ENCODE assay signal across 8 cellular contexts in the genomic region with DNA sequence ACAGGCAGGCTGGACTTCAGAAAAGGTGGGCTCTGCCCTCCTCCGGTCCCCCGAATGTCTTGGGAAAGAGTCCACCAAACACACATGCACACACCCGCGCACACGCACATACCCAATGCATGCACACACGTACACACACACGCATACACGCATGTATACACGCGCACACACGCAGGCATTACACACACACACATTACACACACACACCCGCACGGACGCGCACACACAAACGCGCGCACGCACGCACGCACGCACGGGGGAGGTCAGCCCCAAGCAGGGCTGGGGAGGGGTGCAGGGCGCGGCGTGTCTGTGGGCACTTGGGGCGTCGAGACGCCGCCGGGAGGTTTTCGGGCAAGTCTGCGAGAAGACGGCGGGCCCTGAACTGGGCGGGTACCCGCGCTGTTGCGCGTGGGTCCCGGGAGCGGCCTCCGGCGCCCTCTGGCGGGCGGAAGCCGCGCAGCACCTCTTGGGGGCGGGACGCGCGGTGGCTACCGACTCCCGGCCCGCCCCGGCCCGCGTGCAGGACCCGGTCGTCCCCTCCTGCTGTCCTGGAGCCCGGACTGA. TPM values are rescaled to one million over a fixed set of nuclear protein-coding genes. Genes with fewer than 3 reads are reported as not detected.
DNase-seq lines count a peak whose midpoint lies in the region; ATAC-seq and TF ChIP-seq lines count a peak whose summit lies in the region.

No MANE protein-coding gene starts in this region.

- TF ChIP-seq EP300 in esophagus muscularis mucosa (IDR thresholded peaks at IDR 0.05) = no peak

- H3K4me3 ChIP-seq in HFF-Myc (replicated peaks; ENCODE audit: low read depth, low read length) = peak overlapping the region; percentile 57
- peak overlapping the region; percentile 77 for H3K4me3 ChIP-seq in OCI-LY3 (ENCODE audit: low read length)
- peak overlapping the region; percentile 66 to 86 (median 70) for H3K4me3 ChIP-seq in esophagus muscularis mucosa
- peak overlapping the region; percentile 50 to 61 for H3K4me3 ChIP-seq in muscle layer of colon (ENCODE audit: low read depth in 1 of 2, low read length in 2 of 2)

- no peak for ATAC-seq in HG03097 (IDR thresholded peaks at IDR 0.05; ENCODE audit: low FRiP score, unreplicated experiment)

- peak overlapping the region; percentile 58 for H3K4me2 ChIP-seq in OCI-LY3 (ENCODE audit: low read length)

- H3K9me3 Mint-ChIP-seq in activated T-cell treated with anti-CD3 and anti-CD28 coated beads, Interleukin-2, amount 50 U/mL, for 24 hours = no peaks in the 10 kb centered on the region

- no peak overlapping the region for H3K27ac ChIP-seq in OCI-LY3 (ENCODE audit: low read length)
- H3K27ac ChIP-seq in esophagus muscularis mucosa (replicated peaks in 1 of 4) = peak overlapping the region in 3 of 4 donors; percentile 44 to 69 (median 64)
- no peak overlapping the region for H3K27ac ChIP-seq in muscle layer of colon (ENCODE audit: low read depth, low read length)

- H3K27me3 ChIP-seq in OCI-LY3 (ENCODE audit: low read depth, low read length) = no peaks in the 10 kb centered on the region
- peaks cover 0 to 85% (median 5%) of the 10 kb centered on the region in 4 donors for H3K27me3 ChIP-seq in esophagus muscularis mucosa
- H3K27me3 ChIP-seq in muscle layer of colon (ENCODE audit: control insufficient read depth in 1 of 2, insufficient read depth in 2 of 2, low read length in 2 of 2) = peaks cover 0 to 33% of the 10 kb centered on the region in 2 donors

- H3K27me3 Mint-ChIP-seq in activated T-cell treated with anti-CD3 and anti-CD28 coated beads, Interleukin-2, amount 50 U/mL, for 24 hours = peaks cover 67% of the 10 kb centered on the region

- H4K20me1 ChIP-seq in OCI-LY3 (ENCODE audit: insufficient read depth, low read length) = no peaks in the 10 kb centered on the region

- H3K27ac Mint-ChIP-seq in activated T-cell treated with anti-CD3 and anti-CD28 coated beads, Interleukin-2, amount 50 U/mL, for 24 hours = no peak overlapping the region

- in situ Hi-C loops in Caki2 (cut with HindIII; ENCODE audit: low pct_unique_long_range_greater_than_20kb, low sequenced_read_pairs) = no loop called here

- peaks cover 16% of the 10 kb centered on the region for H3K4me1 Mint-ChIP-seq in activated T-cell treated with anti-CD3 and anti-CD28 coated beads, Interleukin-2, amount 50 U/mL, for 24 hours (ENCODE audit: low read depth)

- 24% methylated on average over 14 of the region's 61 CpGs for WGBS in esophagus muscularis mucosa

- H2AFZ ChIP-seq in OCI-LY3 (ENCODE audit: low read depth, low read length) = peak overlapping the region; percentile 59; the same call in 1 of the 2 replicates

- no peaks in the 10 kb centered on the region for H3K79me2 ChIP-seq in OCI-LY3 (ENCODE audit: low read length)

- no peaks in the 10 kb centered on the region for H3K36me3 Mint-ChIP-seq in activated T-cell treated with anti-CD3 and anti-CD28 coated beads, Interleukin-2, amount 50 U/mL, for 24 hours (ENCODE audit: low read depth)

- peak; percentile 78 for DNase-seq in Caki2 (ENCODE audit: low read depth)
- no peak for DNase-seq in HFF-Myc (ENCODE audit: extremely low read depth, low read depth)
- DNase-seq in activated T-cell treated with anti-CD3 and anti-CD28 coated beads, Interleukin-2, amount 50 U/mL, for 24 hours = peak; percentile 90
- no peak for DNase-seq in esophagus muscularis mucosa (ENCODE audit: extremely low spot score)
- peak; percentile 62 for DNase-seq in stimulated activated CD8-positive, alpha-beta memory T cell treated with anti-CD3 and anti-CD28 coated beads, Interleukin-7, amount 100 ng/mL, for 24 hours (ENCODE audit: low read depth)

- H3K36me3 ChIP-seq in OCI-LY3 (replicated peaks; ENCODE audit: low read depth, low read length) (no peaks in the 10 kb centered on the region), esophagus muscularis mucosa (peaks cover 0 to 29% (median 26%) of the 10 kb centered on the region in 4 donors), muscle layer of colon (ENCODE audit: insufficient read depth, low read length) (no peaks in the 10 kb centered on the region)

- H3K9ac ChIP-seq in OCI-LY3 (ENCODE audit: low read length) (peak overlapping the region; percentile 33; the same call in 1 of the 2 replicates), muscle layer of colon (ENCODE audit: low read length) (no peak overlapping the region)

- H3K9me3 ChIP-seq in OCI-LY3 (ENCODE audit: insufficient read depth, low read length) (no peaks in the 10 kb centered on the region), esophagus muscularis mucosa (no peaks in the 10 kb centered on the region), muscle layer of colon (ENCODE audit: low read length) (no peaks in the 10 kb centered on the region)

- TF ChIP-seq CTCF in HFF-Myc (IDR thresholded peaks at IDR 0.05; ENCODE audit: low read depth, low read length, missing control alignments) (peak; percentile 52), OCI-LY3 (IDR thresholded peaks at IDR 0.05; ENCODE audit: low read depth, low read length) (peak; percentile 62), esophagus muscularis mucosa (IDR thresholded peaks at IDR 0.05) (peak in 2 of 3 experiments; percentile 94 to 99)

- H3K4me3 Mint-ChIP-seq in activated T-cell treated with anti-CD3 and anti-CD28 coated beads, Interleukin-2, amount 50 U/mL, for 24 hours = peak overlapping the region; percentile 62

- TF ChIP-seq POLR2A in esophagus muscularis mucosa (IDR thresholded peaks at IDR 0.05; ENCODE audit: low read depth) = no peak

- intact Hi-C loops in esophagus muscularis mucosa (cut with DNase I) = loop anchor here (1.0 kb wide), 1 partner anchor 38 kb away; no protein-coding TSS in a partner anchor

- H3K4me1 ChIP-seq in OCI-LY3 (ENCODE audit: low read length) = peaks cover 17% of the 10 kb centered on the region
- peaks cover 51 to 63% (median 51%) of the 10 kb centered on the region in 4 donors for H3K4me1 ChIP-seq in esophagus muscularis mucosa
- peaks cover 15% of the 10 kb centered on the region for H3K4me1 ChIP-seq in muscle layer of colon (ENCODE audit: insufficient read depth, low read length)

RNA-seq across cellular contexts. Expression of a gene that starts 3.5 kb away (rescaled TPM):
- total RNA-seq in Caki2 (2014; rRNA removed; shearing (Covaris generic); ENCODE audit: low replicate concordance) = 37.8 and 46.2 TPM in 2 replicates
- total RNA-seq in esophagus muscularis mucosa = 10 to 100 TPM in 3 of 4 donors, 1 to 10 TPM in 1; 4.2 to 55.4 (median 20.6) TPM

RNA-seq across cellular contexts. Expression of a gene that starts 5.6 kb away (rescaled TPM):
- total RNA-seq in Caki2 (2014; rRNA removed; shearing (Covaris generic); ENCODE audit: low replicate concordance) = 11.2 and 12.3 TPM in 2 replicates
- total RNA-seq in esophagus muscularis mucosa = 10 to 100 TPM in 1 of 4 donors, 1 to 10 TPM in 3; 1.7 to 16.7 (median 5.7) TPM

RNA-seq across cellular contexts. Expression of a gene that starts 42.8 kb away (rescaled TPM):
- 0.68 TPM in 1 of 2 replicates, not detected in the other for total RNA-seq in Caki2 (2014; rRNA removed; shearing (Covaris generic); ENCODE audit: low replicate concordance)
- total RNA-seq in esophagus muscularis mucosa = 1 to 10 TPM; 1.4 to 2.5 (median 1.8) TPM

Comparison
In these comparisons a context has a peak if more than half of its experiments do, and no peak if none do; other contexts are left out.
1. DNase-seq: peak in Caki2 (single experiment), activated T-cell treated with anti-CD3 and anti-CD28 coated beads, Interleukin-2, amount 50 U/mL, for 24 hours (single experiment) and stimulated activated CD8-positive, alpha-beta memory T cell treated with anti-CD3 and anti-CD28 coated beads, Interleukin-7, amount 100 ng/mL, for 24 hours (single experiment); none in HFF-Myc (single experiment) and esophagus muscularis mucosa (single experiment).
2. H3K27ac ChIP-seq: peak in esophagus muscularis mucosa (3 of 4); none in OCI-LY3 (single experiment) and muscle layer of colon (single experiment).
3. Peak in every context shown above with its lines, with median percentiles within 50 percentile points of each other: H3K4me3 ChIP-seq and CTCF ChIP-seq.